Comparison of ENCODE assay signal across 20 cellular contexts in the genomic region with DNA sequence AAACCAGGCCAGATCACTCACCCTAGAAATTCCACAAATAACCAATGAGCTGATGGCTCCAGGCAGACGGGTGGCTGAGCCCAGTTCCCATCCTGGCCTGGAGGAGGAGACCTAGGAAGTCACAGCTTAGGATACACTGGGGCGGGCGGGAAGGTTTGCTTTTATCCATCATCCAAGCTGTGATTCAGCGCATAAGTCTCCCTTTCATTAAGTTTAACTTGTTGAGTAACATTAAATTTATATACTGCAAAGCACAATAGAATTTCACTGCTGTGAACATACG. TPM values are rescaled to one million over a fixed set of nuclear protein-coding genes. Genes with fewer than 3 reads are reported as not detected.
DNase-seq lines count a peak whose midpoint lies in the region; ATAC-seq, FAIRE-seq and TF ChIP-seq lines count a peak whose summit lies in the region.
"Had no signal": no experiment of that assay in that cellular context is flagged by ENCODE, and none has a peak within 500 bp of the region (broad histone marks: within the 10 kb centered on the region; RNA-seq: fewer than 3 reads in every experiment).

No MANE protein-coding gene starts in this region.

- POLR2A ChIA-PET in SK-N-SH (lab: Yijun Ruan, JAX) (no interaction called here), Panc1 (lab: Charles Lee) (no interaction called here), A673 (lab: Charles Lee; ENCODE audit: low non-redundant PET) (no interaction called here)

- DNase-seq in SK-N-SH (no peak), H7 (peak; percentile 50), Panc1 (ENCODE audit: low read depth, low spot score) (no peak), urothelium cell line (ENCODE audit: low spot score) (peak; percentile 23), suprapubic skin (ENCODE audit: low spot score in 2 of 2) (no peak), A673 (ENCODE audit: low spot score) (no peak)
- DNase-seq: Calu3; CD8-positive, alpha-beta T cell; DMS79 treated with DMSO at 0.1 percent for 48 hours; KBM-7 had no signal

- BruUV-seq in Panc1 (replicated peaks; lab: Mats Ljungman, UMichigan) (no TSS peak), A673 (replicated peaks; lab: Mats Ljungman, UMichigan) (no TSS peak)

- H3K9ac ChIP-seq in SK-N-SH = no peak overlapping the region

- H3K9me3 ChIP-seq in SK-N-SH (no peaks in the 10 kb centered on the region), Panc1 (ENCODE audit: control insufficient read depth, insufficient read depth, low read depth, low read length) (no peaks in the 10 kb centered on the region), suprapubic skin (no peaks in the 10 kb centered on the region), A673 (ENCODE audit: low read depth, low read length, poor library complexity, severe bottlenecking) (no peaks in the 10 kb centered on the region)

- no peaks in the 10 kb centered on the region for H3K9me3 Mint-ChIP-seq in stimulated activated memory B cell treated with anti-CD40 and anti-IgM and Interleukin-4, amounts not matched to agents 10 μg/mL and 1 μg/mL and 100 μg/mL, for 72 hours
- H3K9me3 Mint-ChIP-seq: CD8-positive, alpha-beta T cell; IgD-negative memory B cell had no signal

- H3K27ac ChIP-seq in SK-N-SH (ENCODE audit: low read depth in 2 of 2, low read length in 1 of 2) (no peak overlapping the region), Panc1 (ENCODE audit: low read length) (no peak overlapping the region), suprapubic skin (no peak overlapping the region), A673 (ENCODE audit: low read depth, low read length, poor library complexity, severe bottlenecking) (no peak overlapping the region)
- H3K27ac ChIP-seq: 22Rv1, HL-60 had no signal

- H3K36me3 Mint-ChIP-seq in stimulated activated memory B cell treated with anti-CD40 and anti-IgM and Interleukin-4, amounts not matched to agents 10 μg/mL and 1 μg/mL and 100 μg/mL, for 72 hours = no peaks in the 10 kb centered on the region
- H3K36me3 Mint-ChIP-seq: CD8-positive, alpha-beta T cell; IgD-negative memory B cell had no signal

- CTCF ChIA-PET in SK-N-SH (lab: Yijun Ruan, JAX) (interaction anchor here (0.6 to 4.7 kb wide), 14 partner anchors 9 to 1075 kb away, joined by 3 to 104 read pairs (median 4); a partner anchor contains a TSS), Panc1 (lab: Charles Lee) (interaction anchor here (0.6 to 1.6 kb wide), 3 partner anchors 127 to 217 kb away, joined by 4 to 9 read pairs (median 5); no protein-coding TSS in a partner anchor), A673 (lab: Charles Lee) (interaction anchor here (0.8 to 2.2 kb wide), 2 partner anchors 217 to 391 kb away, joined by 3 to 50 read pairs; no protein-coding TSS in a partner anchor)

- TF ChIP-seq CTCF in SK-N-SH (IDR thresholded peaks at IDR 0.05) (no peak), Panc1 (IDR thresholded peaks at IDR 0.05) (no peak), suprapubic skin (IDR thresholded peaks at IDR 0.05) (no peak), A673 (conservative IDR thresholded peaks at IDR 0.05; ENCODE audit: low read depth, low read length) (no peak)

- no peak for TF ChIP-seq RAD21 in SK-N-SH (IDR thresholded peaks at IDR 0.05; ENCODE audit: low read length)

- H3K27me3 ChIP-seq in SK-N-SH (ENCODE audit: insufficient read depth) (no peaks in the 10 kb centered on the region), H7 (ENCODE audit: control insufficient read depth, insufficient read depth, low read length) (no peaks in the 10 kb centered on the region), Panc1 (ENCODE audit: control insufficient read depth, insufficient read depth, low read length) (peaks cover 2% of the 10 kb centered on the region; the same call in 1 of the 2 replicates), suprapubic skin (no peaks in the 10 kb centered on the region), A673 (replicated peaks; ENCODE audit: insufficient read depth, low read depth, low read length, poor library complexity) (no peaks in the 10 kb centered on the region)
- H3K27me3 ChIP-seq: BLaER1 treated with 17β-estradiol and CSF1 and Interleukin-3, amounts not matched to agents 10 nM and 100 nM had no signal

- TF ChIP-seq POLR2A in suprapubic skin (IDR thresholded peaks at IDR 0.05) = no peak

- H3K4me1 Mint-ChIP-seq in stimulated activated memory B cell treated with anti-CD40 and anti-IgM and Interleukin-4, amounts not matched to agents 10 μg/mL and 1 μg/mL and 100 μg/mL, for 72 hours = no peaks in the 10 kb centered on the region
- H3K4me1 Mint-ChIP-seq: B cell, IgD-negative memory B cell had no signal

- whole genome bisulfite sequencing in SK-N-SH (ENCODE audit: low lambda C conversion rate) = 84% methylated on average over 4 of the region's 5 CpGs
- 94% methylated on average over 5 of the region's 5 CpGs for WGBS in suprapubic skin

- in situ Hi-C loops in Panc1 (cut with HindIII; ENCODE audit: low pct_unique_long_range_greater_than_20kb, low sequenced_read_pairs) = no loop called here

- intact Hi-C loops in Panc1 (cut with micrococcal nuclease; ENCODE audit: unreplicated experiment) (loop anchor here (1.0 to 2.0 kb wide), 2 partner anchors 184 to 217 kb away; no protein-coding TSS in a partner anchor), A673 (cut with micrococcal nuclease; ENCODE audit: unreplicated experiment) (loop anchor here (1.0 to 10.0 kb wide), 4 partner anchors 184 to 580 kb away; a partner anchor contains a TSS)

- H3K4me3 ChIP-seq in SK-N-SH (ENCODE audit: low read depth in 2 of 2, low read length in 1 of 2) (no peak overlapping the region), H7 (ENCODE audit: insufficient read depth, low read depth, low read length) (no peak overlapping the region), Panc1 (ENCODE audit: low read depth in 2 of 2, low read length in 2 of 2) (no peak overlapping the region), suprapubic skin (no peak overlapping the region), A673 (ENCODE audit: low read depth, low read length, poor library complexity, severe bottlenecking) (no peak overlapping the region)
- H3K4me3 ChIP-seq: BLaER1 treated with 17β-estradiol and CSF1 and Interleukin-3, amounts not matched to agents 10 nM and 100 nM had no signal

- TF ChIP-seq EP300 in SK-N-SH (IDR thresholded peaks at IDR 0.05; ENCODE audit: borderline replicate concordance in 1 of 2, low read depth in 1 of 2, low read length in 1 of 2) (no peak), suprapubic skin (IDR thresholded peaks at IDR 0.05) (no peak)

- H3K79me2 ChIP-seq in SK-N-SH (ENCODE audit: insufficient read depth) = no peaks in the 10 kb centered on the region

- H3K9me2 ChIP-seq in SK-N-SH = no peaks in the 10 kb centered on the region

- no peak overlapping the region for H3K4me3 Mint-ChIP-seq in stimulated activated memory B cell treated with anti-CD40 and anti-IgM and Interleukin-4, amounts not matched to agents 10 μg/mL and 1 μg/mL and 100 μg/mL, for 72 hours
- H3K4me3 Mint-ChIP-seq: B cell; CD8-positive, alpha-beta T cell; IgD-negative memory B cell had no signal

- H3K27me3 Mint-ChIP-seq in stimulated activated memory B cell treated with anti-CD40 and anti-IgM and Interleukin-4, amounts not matched to agents 10 μg/mL and 1 μg/mL and 100 μg/mL, for 72 hours = peaks cover 5% of the 10 kb centered on the region
- H3K27me3 Mint-ChIP-seq: B cell, IgD-negative memory B cell had no signal

- peak; percentile 23; the same call in 1 of the 3 replicates for ATAC-seq in SK-N-SH treated with all-trans-retinoic acid at 6 μM for 48 hours
- ATAC-seq in Panc1 = 0 out of 2 replicates have a peak, but pooled peaks have one; percentile 56
- no peak for ATAC-seq in stimulated activated memory B cell treated with anti-CD40 and anti-IgM and Interleukin-4, amounts not matched to agents 10 μg/mL and 1 μg/mL and 100 μg/mL, for 72 hours
- ATAC-seq: CD8-positive, alpha-beta T cell had no signal

- H3K4me1 ChIP-seq in SK-N-SH (ENCODE audit: control insufficient read depth in 1 of 2, insufficient read depth in 2 of 2, low read depth in 1 of 2, low read length in 1 of 2) (no peaks in the 10 kb centered on the region), Panc1 (ENCODE audit: control insufficient read depth, insufficient read depth, low read length) (no peaks in the 10 kb centered on the region), suprapubic skin (no peaks in the 10 kb centered on the region), A673 (ENCODE audit: insufficient read depth, low read length, poor library complexity, severe bottlenecking) (no peaks in the 10 kb centered on the region)

- H3K27ac Mint-ChIP-seq in stimulated activated memory B cell treated with anti-CD40 and anti-IgM and Interleukin-4, amounts not matched to agents 10 μg/mL and 1 μg/mL and 100 μg/mL, for 72 hours = no peak overlapping the region
- H3K27ac Mint-ChIP-seq: B cell; CD8-positive, alpha-beta T cell; IgD-negative memory B cell had no signal

- H3F3A ChIP-seq in SK-N-SH (replicated peaks; ENCODE audit: insufficient read depth) = peaks cover 3% of the 10 kb centered on the region

- no peak for FAIRE-seq in urothelium cell line (lab: Jason Lieb, UNC)
- FAIRE-seq: G401.6, GM12891, GM19239 had no signal

- H4K20me1 ChIP-seq in SK-N-SH (ENCODE audit: insufficient read depth) = no peaks in the 10 kb centered on the region
- H4K20me1 ChIP-seq: BLaER1 treated with 17β-estradiol and CSF1 and Interleukin-3, amounts not matched to agents 10 nM and 100 nM had no signal

- H3K36me3 ChIP-seq in SK-N-SH (replicated peaks in 1 of 2; ENCODE audit: control insufficient read depth in 1 of 2, insufficient read depth in 2 of 2, low read length in 1 of 2) (no peaks in the 10 kb centered on the region), H7 (replicated peaks; ENCODE audit: control insufficient read depth, insufficient read depth, low read length) (no peaks in the 10 kb centered on the region), Panc1 (ENCODE audit: control insufficient read depth, insufficient read depth, low read length) (no peaks in the 10 kb centered on the region), suprapubic skin (no peaks in the 10 kb centered on the region), A673 (ENCODE audit: insufficient read depth, low read length, poor library complexity, severe bottlenecking) (no peaks in the 10 kb centered on the region)
- H3K36me3 ChIP-seq: BLaER1 treated with 17β-estradiol and CSF1 and Interleukin-3, amounts not matched to agents 10 nM and 100 nM had no signal

- no peak overlapping the region for H2AFZ ChIP-seq in SK-N-SH (ENCODE audit: low read depth)

- no peak overlapping the region for H3K4me2 ChIP-seq in SK-N-SH

TF ChIP-seq in SK-N-SH, 30 proteins besides CTCF, POLR2A, EP300 and RAD21 (continues in another document):
- TF ChIP-seq RCOR1 (IDR thresholded peaks at IDR 0.05; ENCODE audit: low read length) = no peak
- TF ChIP-seq NRF1 (IDR thresholded peaks at IDR 0.05; ENCODE audit: low read depth, low read length) = no peak
- no peak for TF ChIP-seq NFIC (IDR thresholded peaks at IDR 0.05; ENCODE audit: borderline replicate concordance)
- no peak for TF ChIP-seq GATA2 (CRISPR knock-in tag; IDR thresholded peaks at IDR 0.05)

RNA-seq across cellular contexts. Expression of a gene that starts 55.7 kb away (rescaled TPM):
- polyA plus RNA-seq in SK-N-SH (2012; rRNA removed) = 0.58 and 1.1 TPM in 2 replicates
- polyA plus RNA-seq in SK-N-SH (2012; cell fraction: cytosol; rRNA removed) = 0.40 and 0.56 TPM in 2 replicates
- 1.3 and 2.4 TPM in 2 replicates for polyA plus RNA-seq in SK-N-SH (2012; cell fraction: nucleus; rRNA removed)
- 3.1 and 3.4 TPM in 2 replicates for total RNA-seq in H7 (2014; rRNA removed; shearing (Covaris generic))
- 0.31 TPM for total RNA-seq in Panc1 (2021; ENCODE audit: unreplicated experiment)
- polyA plus RNA-seq in Panc1 (2012; ENCODE audit: insufficient read length) = 0.19 TPM
- 1 to 10 TPM in 3 of 4 donors, under 1 TPM in 1; 0.57 to 3.6 (median 1.9) TPM for total RNA-seq in suprapubic skin
- total RNA-seq in A673 (2021) = 0.43 and 1.6 TPM in 2 replicates
- total RNA-seq: CD8-positive, alpha-beta T cell had no signal

Comparison
In these comparisons a context has a peak if more than half of its experiments do, and no peak if none do; other contexts are left out.
1. DNase-seq: peak in H7 (single experiment) and urothelium cell line (single experiment); none in SK-N-SH (single experiment), Panc1 (single experiment), suprapubic skin (0 of 2) and A673 (single experiment).